ENCODE assay signal across 31 cellular contexts in genomic region chr9:128188209-128188608, GRCh38. TPM values are rescaled to one million over a fixed set of nuclear protein-coding genes. Genes with fewer than 3 reads are reported as not detected.
A peak's percentile ranks its signal among the peaks of the same experiment; 100 is the strongest.
DNase-seq lines count a peak whose midpoint lies in the region; ATAC-seq and TF ChIP-seq lines count a peak whose summit lies in the region.
"Had no signal": no experiment of that assay in that cellular context is flagged by ENCODE, and none has a peak within 500 bp of the region (broad histone marks: within the 10 kb centered on the region; RNA-seq: fewer than 3 reads in every experiment).

No MANE protein-coding gene starts in this region.

- no peak overlapping the region for H3K4me2 ChIP-seq in mesenchymal stem cell (ENCODE audit: low read length, poor library complexity, severe bottlenecking)
- H3K4me2 ChIP-seq: GM23338 had no signal

- intact Hi-C loops in activated CD4-positive, alpha-beta T cell treated with anti-CD3 and anti-CD28 coated beads, Interleukin-2, amount 10 ng/mL, durations not matched to agents 24 days and 14 days (cut with micrococcal nuclease), result no loop called here
- intact Hi-C loops in testis (cut with DNase I; ENCODE audit: low total_unique reads), result no loop called here

- TF ChIP-seq POLR2A in testis (IDR thresholded peaks at IDR 0.05), result no peak

- peaks cover 47 to 63% of the 10 kb centered on the region in 2 experiments for H3K36me3 ChIP-seq in mesenchymal stem cell (ENCODE audit: control insufficient read depth in 1 of 2, insufficient read depth in 2 of 2, low read depth in 1 of 2, low read length in 2 of 2)
- H3K36me3 ChIP-seq in testis (ENCODE audit: low read depth, missing control alignments), result no peaks in the 10 kb centered on the region
- H3K36me3 ChIP-seq: breast epithelium had no signal

- H3K4me1 ChIP-seq in mesenchymal stem cell (ENCODE audit: control insufficient read depth, insufficient read depth, low read depth, low read length) (peaks cover 25% of the 10 kb centered on the region), testis (peaks cover 15% of the 10 kb centered on the region)

- no peak overlapping the region for H2BK12ac ChIP-seq in mesenchymal stem cell (ENCODE audit: low read length in 2 of 2)

- no peak overlapping the region for H2BK5ac ChIP-seq in mesenchymal stem cell (ENCODE audit: low read depth, low read length, poor library complexity, severe bottlenecking)

- no peak overlapping the region for H3K14ac ChIP-seq in mesenchymal stem cell (ENCODE audit: low read length in 2 of 2)

- H2AFZ ChIP-seq in mesenchymal stem cell (ENCODE audit: low read depth, low read length), result no peak overlapping the region
- H2AFZ ChIP-seq: GM23338 had no signal

- no peaks in the 10 kb centered on the region for H3K9me3 ChIP-seq in mesenchymal stem cell (ENCODE audit: control insufficient read depth, low read length)
- no peaks in the 10 kb centered on the region for H3K9me3 ChIP-seq in testis
- H3K9me3 ChIP-seq: breast epithelium, right atrium auricular region, transverse colon had no signal

- no peak overlapping the region for H3K23ac ChIP-seq in mesenchymal stem cell (ENCODE audit: low read length in 2 of 2)

- peak overlapping the region; percentile 37 for H3K9ac ChIP-seq in mesenchymal stem cell (ENCODE audit: low read length)

- H2BK15ac ChIP-seq in mesenchymal stem cell (ENCODE audit: low read depth, poor library complexity, severe bottlenecking), result no peak overlapping the region

- H3K27me3 Mint-ChIP-seq in activated CD4-positive, alpha-beta T cell treated with anti-CD3 and anti-CD28 coated beads, Interleukin-2, amount 10 ng/mL, durations not matched to agents 24 days and 14 days, result no peaks in the 10 kb centered on the region
- H3K27me3 Mint-ChIP-seq in activated naive CD8-positive, alpha-beta T cell treated with anti-CD3 and anti-CD28 coated beads for 36 hours, result no peaks in the 10 kb centered on the region

- DNase-seq in activated CD4-positive, alpha-beta T cell treated with anti-CD3 and anti-CD28 coated beads, Interleukin-2, amount 10 ng/mL, durations not matched to agents 24 days and 14 days, result no peak
- no peak for DNase-seq in activated CD4-positive, alpha-beta T cell treated with anti-CD3 and anti-CD28 coated beads for 1 hour
- peak; percentile 31 for DNase-seq in ELR (ENCODE audit: low read depth)
- DNase-seq in activated naive CD8-positive, alpha-beta T cell treated with anti-CD3 and anti-CD28 coated beads for 36 hours, result no peak
- no peak for DNase-seq in mesenchymal stem cell
- DNase-seq in testis, result no peak
- DNase-seq: activated CD4-positive, CD25-positive, alpha-beta regulatory T cell treated with anti-CD3 and anti-CD28 coated beads, Interleukin-2, amount 50 U/mL, for 72 hours; activated CD8-positive, alpha-beta memory T cell treated with anti-CD3 and anti-CD28 coated beads for 24 hours; activated naive CD4-positive, alpha-beta T cell; activated T-cell treated with anti-CD3 and anti-CD28 coated beads, Interleukin-2, amount 50 U/mL, for 48 hours; amygdala; HFFc6; hypothalamus; mammary epithelial cell; NCI-H1092; NCI-H1694 treated with DMSO at 0.1 percent for 48 hours; NCI-H446; NCI-H774; SHP77 treated with DMSO at 0.1 percent for 48 hours; stimulated activated CD4-positive, alpha-beta T cell treated with anti-CD3 and anti-CD28 coated beads, Interleukin-1b, Interleukin-23, amount 100 ng/mL, for 48 hours; transverse colon had no signal

- H3K79me1 ChIP-seq in mesenchymal stem cell (replicated peaks; ENCODE audit: low read length, poor library complexity, severe bottlenecking), result peaks cover 27% of the 10 kb centered on the region

- H4K91ac ChIP-seq in mesenchymal stem cell (ENCODE audit: low read length), result no peak overlapping the region

- no peak overlapping the region for H3K18ac ChIP-seq in mesenchymal stem cell (ENCODE audit: low read depth in 1 of 2, low read length in 2 of 2)

- H3K27me3 ChIP-seq in mesenchymal stem cell (ENCODE audit: control insufficient read depth in 1 of 2, insufficient read depth in 1 of 2, low read length in 2 of 2), result no peaks in the 10 kb centered on the region
- no peaks in the 10 kb centered on the region for H3K27me3 ChIP-seq in testis
- H3K27me3 ChIP-seq: breast epithelium, right atrium auricular region, transverse colon had no signal

- H3K4me3 ChIP-seq in mesenchymal stem cell (ENCODE audit: insufficient read depth in 1 of 2, low read depth in 1 of 2, low read length in 2 of 2), result no peak overlapping the region
- H3K4me3 ChIP-seq in testis, result no peak overlapping the region
- H3K4me3 ChIP-seq: breast epithelium, GM23338, right atrium auricular region, transverse colon had no signal

- H3K9me3 Mint-ChIP-seq in activated CD4-positive, alpha-beta T cell treated with anti-CD3 and anti-CD28 coated beads, Interleukin-2, amount 10 ng/mL, durations not matched to agents 24 days and 14 days, result no peaks in the 10 kb centered on the region
- H3K9me3 Mint-ChIP-seq in activated naive CD8-positive, alpha-beta T cell treated with anti-CD3 and anti-CD28 coated beads for 36 hours, result no peaks in the 10 kb centered on the region
- H3K9me3 Mint-ChIP-seq: GM23338; HFFc6; T-helper 2 cell treated with Interferon-gamma antibody and Interleukin-4, amounts not matched to agents 5 μg/mL and 100 μg/mL, for 36 hours had no signal

- H3K4me3 Mint-ChIP-seq in activated CD4-positive, alpha-beta T cell treated with anti-CD3 and anti-CD28 coated beads, Interleukin-2, amount 10 ng/mL, durations not matched to agents 24 days and 14 days, result no peak overlapping the region
- no peak overlapping the region for H3K4me3 Mint-ChIP-seq in activated naive CD8-positive, alpha-beta T cell treated with anti-CD3 and anti-CD28 coated beads for 36 hours
- H3K4me3 Mint-ChIP-seq: GM23338; HFFc6; T-helper 2 cell treated with Interferon-gamma antibody and Interleukin-4, amounts not matched to agents 5 μg/mL and 100 μg/mL, for 36 hours had no signal

- no peak overlapping the region for H2BK120ac ChIP-seq in mesenchymal stem cell (ENCODE audit: low read depth, low read length)

- no peak overlapping the region for H3K27ac ChIP-seq in mesenchymal stem cell (ENCODE audit: low read length, poor library complexity, severe bottlenecking)
- H3K27ac ChIP-seq in testis, result no peak overlapping the region
- H3K27ac ChIP-seq: 22Rv1, breast epithelium, right atrium auricular region, transverse colon had no signal

- peak overlapping the region; percentile 77 for H3K27ac Mint-ChIP-seq in activated CD4-positive, alpha-beta T cell treated with anti-CD3 and anti-CD28 coated beads, Interleukin-2, amount 10 ng/mL, durations not matched to agents 24 days and 14 days
- peak overlapping the region; percentile 29 for H3K27ac Mint-ChIP-seq in activated naive CD8-positive, alpha-beta T cell treated with anti-CD3 and anti-CD28 coated beads for 36 hours
- H3K27ac Mint-ChIP-seq: GM23338; HFFc6; T-helper 2 cell treated with Interferon-gamma antibody and Interleukin-4, amounts not matched to agents 5 μg/mL and 100 μg/mL, for 36 hours had no signal

- H4K8ac ChIP-seq in mesenchymal stem cell (ENCODE audit: low read length), result no peak overlapping the region

- peaks cover 37% of the 10 kb centered on the region for H3K36me3 Mint-ChIP-seq in activated CD4-positive, alpha-beta T cell treated with anti-CD3 and anti-CD28 coated beads, Interleukin-2, amount 10 ng/mL, durations not matched to agents 24 days and 14 days (ENCODE audit: low read depth)
- peaks cover 24% of the 10 kb centered on the region for H3K36me3 Mint-ChIP-seq in activated naive CD8-positive, alpha-beta T cell treated with anti-CD3 and anti-CD28 coated beads for 36 hours

- no peak for TF ChIP-seq CTCF in testis (IDR thresholded peaks at IDR 0.05)

- no peak for ATAC-seq in GM18870 (IDR thresholded peaks at IDR 0.05; ENCODE audit: unreplicated experiment)
- ATAC-seq in GM18502 (IDR thresholded peaks at IDR 0.05; ENCODE audit: poor library complexity, unreplicated experiment), result no peak
- ATAC-seq: GM23338, Panc1 had no signal

- no peak overlapping the region for H2AK5ac ChIP-seq in mesenchymal stem cell (ENCODE audit: low read length, severe bottlenecking)

- 100% methylated on average over 1 of the region's 1 CpG for WGBS in mesenchymal stem cell
- WGBS in testis, 2 donors, result 68 to 71% methylated on average over 1 of the region's 1 CpG

- H3K4ac ChIP-seq in mesenchymal stem cell (ENCODE audit: low read depth in 1 of 2, low read length in 2 of 2), result no peak overlapping the region

- H3K4me1 Mint-ChIP-seq in activated CD4-positive, alpha-beta T cell treated with anti-CD3 and anti-CD28 coated beads, Interleukin-2, amount 10 ng/mL, durations not matched to agents 24 days and 14 days, result peaks cover 33% of the 10 kb centered on the region
- H3K4me1 Mint-ChIP-seq in activated naive CD8-positive, alpha-beta T cell treated with anti-CD3 and anti-CD28 coated beads for 36 hours, result peaks cover 27% of the 10 kb centered on the region

RNA-seq across cellular contexts. Expression of gene CIZ1, which starts 3.2 kb away (rescaled TPM):
- 142 and 143 TPM in 2 replicates for total RNA-seq in activated CD4-positive, alpha-beta T cell treated with anti-CD3 and anti-CD28 coated beads, Interleukin-2, amount 10 ng/mL, durations not matched to agents 24 days and 14 days
- total RNA-seq in activated naive CD8-positive, alpha-beta T cell treated with anti-CD3 and anti-CD28 coated beads for 36 hours, result 10 to 100 TPM; 86.8 to 91.3 TPM
- 148 TPM for polyA plus RNA-seq in mesenchymal stem cell (2013, experiment 1 of 2)
- polyA plus RNA-seq in mesenchymal stem cell (2013, experiment 2 of 2), result 145 TPM
- total RNA-seq in testis, result 100 to 1,000 TPM; 114 to 115 TPM
- 159 TPM for polyA plus RNA-seq in testis (ENCODE audit: insufficient read depth, low read depth, low replicate concordance)

RNA-seq across cellular contexts. Expression of gene DNM1, which starts 15.0 kb away (rescaled TPM):
- total RNA-seq in activated CD4-positive, alpha-beta T cell treated with anti-CD3 and anti-CD28 coated beads, Interleukin-2, amount 10 ng/mL, durations not matched to agents 24 days and 14 days, result 0.95 and 1.5 TPM in 2 replicates
- total RNA-seq in activated naive CD8-positive, alpha-beta T cell treated with anti-CD3 and anti-CD28 coated beads for 36 hours, result under 1 TPM; 0.37 to 0.58 TPM
- 5.9 TPM for polyA plus RNA-seq in mesenchymal stem cell (2013, experiment 1 of 2)
- 5.2 TPM for polyA plus RNA-seq in mesenchymal stem cell (2013, experiment 2 of 2)
- total RNA-seq in testis, result 1 to 10 TPM; 8.0 to 9.8 TPM
- polyA plus RNA-seq in testis (ENCODE audit: insufficient read depth, low read depth, low replicate concordance), result 10.7 TPM

RNA-seq across cellular contexts. Expression of gene BBLN, which starts 28.1 kb away (rescaled TPM):
- 89.3 and 91.4 TPM in 2 replicates for total RNA-seq in activated CD4-positive, alpha-beta T cell treated with anti-CD3 and anti-CD28 coated beads, Interleukin-2, amount 10 ng/mL, durations not matched to agents 24 days and 14 days
- total RNA-seq in activated naive CD8-positive, alpha-beta T cell treated with anti-CD3 and anti-CD28 coated beads for 36 hours, result 10 to 100 TPM; 74.1 to 77.3 TPM
- 68.0 TPM for polyA plus RNA-seq in mesenchymal stem cell (2013, experiment 1 of 2)
- polyA plus RNA-seq in mesenchymal stem cell (2013, experiment 2 of 2), result 68.2 TPM
- total RNA-seq in testis, result 100 to 1,000 TPM; 219 to 225 TPM
- polyA plus RNA-seq in testis (ENCODE audit: insufficient read depth, low read depth, low replicate concordance), result 56.9 TPM

RNA-seq across cellular contexts. Expression of gene LCN2, which starts 39.0 kb away (rescaled TPM):
- total RNA-seq in activated CD4-positive, alpha-beta T cell treated with anti-CD3 and anti-CD28 coated beads, Interleukin-2, amount 10 ng/mL, durations not matched to agents 24 days and 14 days, result not detected in 2 replicates
- not detected for total RNA-seq in activated naive CD8-positive, alpha-beta T cell treated with anti-CD3 and anti-CD28 coated beads for 36 hours
- not detected for polyA plus RNA-seq in mesenchymal stem cell (2013, experiment 1 of 2)
- polyA plus RNA-seq in mesenchymal stem cell (2013, experiment 2 of 2), result not detected
- not detected for total RNA-seq in testis
- polyA plus RNA-seq in testis (ENCODE audit: insufficient read depth, low read depth, low replicate concordance), result 2.2 TPM
- total RNA-seq: Daoy, glomerular endothelial cell, GM23338, HFFc6, right atrium auricular region had no signal
